ENCODE assay signal across 18 cellular contexts in genomic region chr13:102203718-102204117, GRCh38.
A peak's percentile ranks its signal among the peaks of the same experiment; 100 is the strongest.
DNase-seq lines count a peak whose midpoint lies in the region; ATAC-seq and TF ChIP-seq lines count a peak whose summit lies in the region.
"Had no signal": no experiment of that assay in that cellular context is flagged by ENCODE, and none has a peak within 500 bp of the region (broad histone marks: within the 10 kb centered on the region; RNA-seq: fewer than 3 reads in every experiment).

No MANE protein-coding gene starts in this region.

- H3K36me3 ChIP-seq in osteoblast (ENCODE audit: insufficient read depth, low read length) = no peaks in the 10 kb centered on the region

- H3K4me2 ChIP-seq in osteoblast (ENCODE audit: insufficient read depth, low read length) = no peak overlapping the region
- H3K4me2 ChIP-seq: A549 had no signal

- no peak overlapping the region for H3K4me3 ChIP-seq in osteoblast (ENCODE audit: insufficient read depth, low read length)
- H3K4me3 ChIP-seq: A549 had no signal

- no peaks in the 10 kb centered on the region for H3K4me1 ChIP-seq in osteoblast (ENCODE audit: insufficient read depth, low read length)
- H3K4me1 ChIP-seq: A549 had no signal

- DNase-seq in NCI-H1417 (lab: John Stamatoyannopoulos, UW) (peak in 2 of 3 experiments; percentile 18 to 56), NCI-H1417 treated with DMSO at 0.1 percent for 48 hours (lab: John Stamatoyannopoulos, UW) (no peak), NCI-H1105 (lab: John Stamatoyannopoulos, UW) (peak; percentile 6), NCI-H82 treated with DMSO at 0.1 percent for 48 hours (lab: John Stamatoyannopoulos, UW; ENCODE audit: unreplicated experiment) (peak; percentile 16), osteoblast (ENCODE audit: insufficient read length, low spot score, missing footprints) (peak; percentile 17), omental fat pad (ENCODE audit: low spot score) (no peak), activated T-cell treated with anti-CD3 and anti-CD28 coated beads for 4 hours (no peak)
- DNase-seq: AML-193; CD4-positive, alpha-beta T cell; DMS79 treated with DMSO at 0.1 percent for 48 hours; GF-D8; GOT3; H7; HFFc6 had no signal

- H3K9me3 ChIP-seq in osteoblast (ENCODE audit: low read depth, low read length) = no peaks in the 10 kb centered on the region
- H3K9me3 ChIP-seq: A549 had no signal

- H2AFZ ChIP-seq in osteoblast (ENCODE audit: low read length) = no peak overlapping the region

- no peaks in the 10 kb centered on the region for H3K27me3 ChIP-seq in osteoblast (ENCODE audit: insufficient read depth, low read length)

- H3K27ac ChIP-seq in osteoblast (ENCODE audit: low read depth, low read length) = no peak overlapping the region
- H3K27ac ChIP-seq: 22Rv1, A549, C4-2B had no signal

- TF ChIP-seq CTCF in osteoblast (IDR thresholded peaks at IDR 0.05; ENCODE audit: extremely low read depth, low read depth, low read length) = no peak
- TF ChIP-seq CTCF in omental fat pad (IDR thresholded peaks at IDR 0.05) = no peak

- no peaks in the 10 kb centered on the region for H3K79me2 ChIP-seq in osteoblast (ENCODE audit: insufficient read depth, low read length)

- ATAC-seq in omental fat pad (ENCODE audit: low FRiP score) = no peak
- ATAC-seq: A549, HCT116 had no signal

- no peaks in the 10 kb centered on the region for H4K20me1 ChIP-seq in osteoblast (ENCODE audit: insufficient read depth, low read length)

Comparison
In these comparisons a context has a peak if more than half of its experiments do, and no peak if none do; other contexts are left out.
1. DNase-seq: peak in NCI-H1417 (2 of 3), NCI-H1105 (single experiment), NCI-H82 treated with DMSO at 0.1 percent for 48 hours (single experiment) and osteoblast (single experiment); none in NCI-H1417 treated with DMSO at 0.1 percent for 48 hours (single experiment), omental fat pad (single experiment) and activated T-cell treated with anti-CD3 and anti-CD28 coated beads for 4 hours (single experiment).